In the genomic region with DNA sequence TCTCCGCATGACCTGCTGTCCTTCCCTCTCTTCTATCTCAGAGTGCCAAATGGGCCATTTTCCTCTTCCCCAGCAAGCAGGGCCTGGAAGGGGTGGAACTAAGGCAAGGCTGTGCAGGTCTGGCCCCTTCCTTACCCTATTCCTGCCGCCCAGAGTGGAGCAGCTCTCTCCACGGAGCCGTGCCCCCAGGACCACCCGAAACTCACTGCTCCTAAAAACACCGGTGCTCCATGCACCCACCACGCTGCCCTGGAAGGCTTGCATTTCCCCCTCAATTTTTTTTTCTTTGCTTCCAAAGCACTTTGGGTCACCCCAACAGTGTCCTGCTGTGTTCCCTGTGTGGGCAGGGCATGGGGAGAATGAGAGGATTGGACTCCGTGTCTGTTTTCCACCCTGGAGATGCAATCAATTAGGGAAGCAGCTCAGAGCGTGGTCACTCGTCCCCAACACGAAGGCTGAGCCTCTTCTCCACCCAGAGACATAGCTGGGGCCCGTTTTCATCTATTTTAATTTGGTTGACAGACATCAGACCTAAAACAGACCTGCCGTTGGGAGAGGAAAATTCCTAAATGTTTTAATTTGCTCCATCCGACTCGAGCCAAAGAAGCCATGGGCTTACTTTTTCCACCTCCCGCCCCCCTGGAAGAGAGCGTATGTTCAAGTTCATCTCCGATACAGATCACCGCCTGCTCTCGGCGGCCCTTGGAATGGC, we compare ENCODE assay signal across 20 cellular contexts. TPM values are rescaled to one million over a fixed set of nuclear protein-coding genes. Genes with fewer than 3 reads are reported as not detected.
"Had no signal": no experiment of that assay in that cellular context is flagged by ENCODE, and none has a peak within 500 bp of the region (broad histone marks: within the 10 kb centered on the region; RNA-seq: fewer than 3 reads in every experiment).

No MANE protein-coding gene starts in this region.

- H3K27me3 Mint-ChIP-seq: activated naive CD8-positive, alpha-beta T cell treated with anti-CD3 and anti-CD28 coated beads for 36 hours had no signal

- H3K27ac ChIP-seq: gastrocnemius medialis, heart left ventricle, SJSA1, thyroid gland had no signal

- H3K4me1 Mint-ChIP-seq: activated naive CD8-positive, alpha-beta T cell treated with anti-CD3 and anti-CD28 coated beads for 36 hours; stimulated activated memory B cell treated with anti-CD40 and anti-IgM and Interleukin-4, amounts not matched to agents 10 μg/mL and 1 μg/mL and 100 μg/mL, for 72 hours had no signal

- H3K4me3 ChIP-seq: gastrocnemius medialis, heart left ventricle, lung, SJSA1, thyroid gland had no signal

- FAIRE-seq: urothelium cell line had no signal

- H3K4me3 Mint-ChIP-seq: activated naive CD8-positive, alpha-beta T cell treated with anti-CD3 and anti-CD28 coated beads for 36 hours; endodermal cell; nephron progenitor cell; stimulated activated memory B cell treated with anti-CD40 and anti-IgM and Interleukin-4, amounts not matched to agents 10 μg/mL and 1 μg/mL and 100 μg/mL, for 72 hours had no signal

- ATAC-seq: activated CD4-positive, CD25-positive, alpha-beta regulatory T cell treated with anti-CD3 and anti-CD28 coated beads, Interleukin-2, amount 50 U/mL, for 24 hours; heart left ventricle; left colon; sciatic nerve; stimulated activated memory B cell treated with anti-CD40 and anti-IgM and Interleukin-4, amounts not matched to agents 10 μg/mL and 1 μg/mL and 100 μg/mL, for 72 hours had no signal

- H3K27ac Mint-ChIP-seq: activated naive CD8-positive, alpha-beta T cell treated with anti-CD3 and anti-CD28 coated beads for 36 hours; endodermal cell; nephron progenitor cell; stimulated activated memory B cell treated with anti-CD40 and anti-IgM and Interleukin-4, amounts not matched to agents 10 μg/mL and 1 μg/mL and 100 μg/mL, for 72 hours had no signal

- H3K9me3 Mint-ChIP-seq: activated naive CD8-positive, alpha-beta T cell treated with anti-CD3 and anti-CD28 coated beads for 36 hours; endodermal cell; nephron progenitor cell; stimulated activated memory B cell treated with anti-CD40 and anti-IgM and Interleukin-4, amounts not matched to agents 10 μg/mL and 1 μg/mL and 100 μg/mL, for 72 hours had no signal

- H3K4me1 ChIP-seq: heart left ventricle, SJSA1, thyroid gland had no signal

- DNase-seq: activated naive CD8-positive, alpha-beta T cell treated with anti-CD3 and anti-CD28 coated beads for 36 hours; activated T-cell treated with anti-CD3 and anti-CD28 coated beads, Interleukin-2, amount 50 U/mL, for 48 hours; amygdala; dermis blood vessel endothelial cell; gastrocnemius medialis; nephron progenitor cell; stimulated activated CD4-positive, alpha-beta T cell treated with anti-CD3 and anti-CD28 coated beads, Interleukin-2, amount 100 ng/mL, for 48 hours; T-helper 9 cell; thyroid gland had no signal

- H3K36me3 Mint-ChIP-seq: activated naive CD8-positive, alpha-beta T cell treated with anti-CD3 and anti-CD28 coated beads for 36 hours; stimulated activated memory B cell treated with anti-CD40 and anti-IgM and Interleukin-4, amounts not matched to agents 10 μg/mL and 1 μg/mL and 100 μg/mL, for 72 hours had no signal

- H3K36me3 ChIP-seq: gastrocnemius medialis, heart left ventricle, SJSA1, thyroid gland had no signal

- H3K27me3 ChIP-seq: SJSA1, thyroid gland had no signal

- H3K9me3 ChIP-seq: gastrocnemius medialis, heart left ventricle, SJSA1, thyroid gland had no signal

RNA-seq across cellular contexts. Expression of a gene that starts 48.4 kb away (rescaled TPM):
- total RNA-seq: osteocyte had no signal

RNA-seq across cellular contexts. Expression of a gene that starts 50.8 kb away (rescaled TPM):
- total RNA-seq: activated naive CD8-positive, alpha-beta T cell treated with anti-CD3 and anti-CD28 coated beads for 36 hours; dermis blood vessel endothelial cell; epithelial cell of proximal tubule; left colon; SJSA1 had no signal
